25 cellular contexts compared by ENCODE assay signal in the genomic region with DNA sequence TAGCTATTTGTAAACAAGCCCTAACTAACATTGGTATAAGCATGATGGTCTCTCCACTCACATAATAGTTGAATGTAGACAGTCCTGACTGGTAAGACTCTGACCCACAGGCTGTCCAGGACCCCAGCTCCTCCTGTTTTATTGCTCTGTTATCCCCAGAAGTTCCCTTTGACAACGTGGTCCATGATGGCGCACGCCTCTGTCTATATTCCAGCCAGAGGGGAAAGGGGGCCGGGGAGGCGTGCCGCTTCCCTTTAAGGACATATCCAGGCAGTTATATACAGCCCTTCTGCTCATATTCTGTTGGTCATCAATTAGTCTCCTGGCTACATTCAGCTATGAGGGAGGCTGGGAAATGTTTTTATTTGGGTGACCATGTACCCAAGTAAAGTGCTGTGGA. TPM values are rescaled to one million over a fixed set of nuclear protein-coding genes. Genes with fewer than 3 reads are reported as not detected.
A peak's percentile ranks its signal among the peaks of the same experiment; 100 is the strongest.
DNase-seq lines count a peak whose midpoint lies in the region; ATAC-seq, FAIRE-seq and TF ChIP-seq lines count a peak whose summit lies in the region.
"Had no signal": no experiment of that assay in that cellular context is flagged by ENCODE, and none has a peak within 500 bp of the region (broad histone marks: within the 10 kb centered on the region; RNA-seq: fewer than 3 reads in every experiment).

No MANE protein-coding gene starts in this region.

- H3K9me3 ChIP-seq in right atrium auricular region, result no peaks in the 10 kb centered on the region
- H3K9me3 ChIP-seq in endothelial cell of umbilical vein (replicated peaks; ENCODE audit: control insufficient read depth, insufficient read depth, low read length), result no peaks in the 10 kb centered on the region
- H3K9me3 ChIP-seq in neutrophil, result no peaks in the 10 kb centered on the region

- H3K27ac ChIP-seq in right atrium auricular region (peak overlapping the region; percentile 88 to 93), endothelial cell of umbilical vein (ENCODE audit: insufficient read depth, low read depth, low read length) (peak overlapping the region; percentile 36), neutrophil (peak overlapping the region; percentile 88)
- H3K27ac ChIP-seq: BLaER1, HL-60, KMS-11, RWPE1 had no signal

- POLR2A ChIA-PET in endothelial cell of umbilical vein (lab: Charles Lee), result no interaction called here

- CTCF ChIA-PET in endothelial cell of umbilical vein (lab: Charles Lee), result interaction anchor here (0.7 to 19.5 kb wide), 16 partner anchors 8 to 160 kb away, joined by 3 to 670 read pairs (median 10); a partner anchor contains a TSS

- DNase-seq in right atrium auricular region (ENCODE audit: low spot score) (peak; percentile 18), Right ventricle myocardium superior (no peak), endothelial cell of umbilical vein (ENCODE audit: low read depth, low spot score) (peak; percentile 25), ureter (ENCODE audit: low spot score) (peak; percentile 15), DMS153 (lab: John Stamatoyannopoulos, UW) (no peak), iPS-NIHi7 (ENCODE audit: extremely low spot score) (no peak)
- DNase-seq: CD4-positive, CD25-positive, alpha-beta regulatory T cell; MM.1S; NCI-H1092; NCI-H1417 treated with DMSO at 0.1 percent for 48 hours; NCI-H1694 treated with DMSO at 0.1 percent for 48 hours; NCI-H2081; NCI-H2171; NCI-H226; NCI-H510A; SIG-M5 had no signal

- FAIRE-seq in endothelial cell of umbilical vein (lab: Jason Lieb, UNC), result no peak
- FAIRE-seq: A204.1, H54 had no signal

- TF ChIP-seq CTCF in right atrium auricular region (IDR thresholded peaks at IDR 0.05) (no peak), endothelial cell of umbilical vein (IDR thresholded peaks at IDR 0.05; ENCODE audit: extremely low read depth in 1 of 2, insufficient read depth in 1 of 2, low read depth in 1 of 2, low read length in 2 of 2) (no peak), neutrophil (IDR thresholded peaks at IDR 0.05) (no peak)

- no peaks in the 10 kb centered on the region for H4K20me1 ChIP-seq in endothelial cell of umbilical vein (replicated peaks; ENCODE audit: control insufficient read depth, extremely low read depth, insufficient read depth, low read length)
- H4K20me1 ChIP-seq: BLaER1 had no signal

- no peaks in the 10 kb centered on the region for H3K9me1 ChIP-seq in endothelial cell of umbilical vein (replicated peaks; ENCODE audit: control insufficient read depth, extremely low read depth, insufficient read depth, low read length)

- no peak overlapping the region for H3K4me3 ChIP-seq in right atrium auricular region
- H3K4me3 ChIP-seq in endothelial cell of umbilical vein (replicated peaks in 1 of 3; ENCODE audit: insufficient read depth in 1 of 3, low read depth in 1 of 3, low read length in 3 of 3), result no peak overlapping the region
- H3K4me3 ChIP-seq in neutrophil (ENCODE audit: low read depth in 1 of 2, low read length in 1 of 2), result no peak overlapping the region
- H3K4me3 ChIP-seq: BLaER1 had no signal

- BruUV-seq in endothelial cell of umbilical vein (replicated peaks; lab: Mats Ljungman, UMichigan), result TSS peak; percentile 57

- no peak for TF ChIP-seq POLR2A in endothelial cell of umbilical vein (IDR thresholded peaks at IDR 0.05; ENCODE audit: low read depth, low read length)

- H3K36me3 ChIP-seq in right atrium auricular region (no peaks in the 10 kb centered on the region), endothelial cell of umbilical vein (ENCODE audit: control insufficient read depth in 2 of 2, extremely low read depth in 1 of 2, insufficient read depth in 2 of 2, low read length in 2 of 2) (no peaks in the 10 kb centered on the region), neutrophil (peaks cover 85% of the 10 kb centered on the region)
- H3K36me3 ChIP-seq: BLaER1 had no signal

- no peaks in the 10 kb centered on the region for H3K79me2 ChIP-seq in endothelial cell of umbilical vein (ENCODE audit: control insufficient read depth, insufficient read depth, low read length)

- peaks cover 0 to 82% of the 10 kb centered on the region in 2 donors for H3K4me1 ChIP-seq in right atrium auricular region
- H3K4me1 ChIP-seq in endothelial cell of umbilical vein (ENCODE audit: control insufficient read depth, extremely low read depth, insufficient read depth, low read length), result peaks cover 59% of the 10 kb centered on the region
- peaks cover 91 to 100% of the 10 kb centered on the region in 2 experiments for H3K4me1 ChIP-seq in neutrophil (ENCODE audit: control insufficient read depth in 1 of 2, insufficient read depth in 1 of 2, low read depth in 1 of 2, low read length in 1 of 2)

- ATAC-seq in Right ventricle myocardium superior (ENCODE audit: poor library complexity) (no peak), HG03354 (IDR thresholded peaks at IDR 0.05; ENCODE audit: poor library complexity, severe bottlenecking, unreplicated experiment) (no peak)
- ATAC-seq: Panc1 had no signal

- no peak overlapping the region for H3K9ac ChIP-seq in endothelial cell of umbilical vein (replicated peaks; ENCODE audit: extremely low read depth, insufficient read depth, low read length)
- H3K9ac ChIP-seq: BLaER1, KMS-11 had no signal

- dilution Hi-C loops in endothelial cell of umbilical vein (cut with MboI; ENCODE audit: extremely low pct_ligation_motif_present, low sequenced_read_pairs), result no loop called here

- H3K4me2 ChIP-seq in endothelial cell of umbilical vein (ENCODE audit: insufficient read depth, low read length), result no peak overlapping the region
- H3K4me2 ChIP-seq: BLaER1, KMS-11 had no signal

- no peaks in the 10 kb centered on the region for H3K27me3 ChIP-seq in right atrium auricular region
- no peaks in the 10 kb centered on the region for H3K27me3 ChIP-seq in endothelial cell of umbilical vein (ENCODE audit: control insufficient read depth in 2 of 2, insufficient read depth in 2 of 2, low read length in 2 of 2)
- no peaks in the 10 kb centered on the region for H3K27me3 ChIP-seq in neutrophil

- H2AFZ ChIP-seq in endothelial cell of umbilical vein (ENCODE audit: low read depth, low read length), result no peak overlapping the region

- intact Hi-C loops in Right ventricle myocardium superior (cut with DNase I) (no loop called here), endothelial cell of umbilical vein (cut with micrococcal nuclease) (loop anchor here (1.0 kb wide), 1 partner anchor 44 kb away; no protein-coding TSS in a partner anchor)

TF ChIP-seq in endothelial cell of umbilical vein, 7 proteins besides CTCF, POLR2A, EP300 and RAD21:
- TF ChIP-seq FOS (IDR thresholded peaks at IDR 0.05; ENCODE audit: borderline replicate concordance, insufficient read depth, low read length) (no peak), POLR2AphosphoS5 (IDR thresholded peaks at IDR 0.05; ENCODE audit: insufficient read depth, low read depth, low read length) (no peak), JUN (IDR thresholded peaks at IDR 0.05; ENCODE audit: borderline replicate concordance, insufficient read depth, insufficient read length, low read depth) (no peak), MYC (IDR thresholded peaks at IDR 0.05; ENCODE audit: low read depth, low read length) (no peak), GATA2 (IDR thresholded peaks at IDR 0.05; ENCODE audit: insufficient read depth, insufficient read length, low read depth, low read length) (no peak), EZH2 (IDR thresholded peaks at IDR 0.05; ENCODE audit: borderline replicate concordance, low read depth, low read length, severe bottlenecking) (no peak)
- TF ChIP-seq, protein P1, sequence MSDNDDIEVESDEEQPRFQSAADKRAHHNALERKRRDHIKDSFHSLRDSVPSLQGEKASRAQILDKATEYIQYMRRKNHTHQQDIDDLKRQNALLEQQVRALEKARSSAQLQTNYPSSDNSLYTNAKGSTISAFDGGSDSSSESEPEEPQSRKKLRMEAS (IDR thresholded peaks at IDR 0.05; ENCODE audit: insufficient read depth, insufficient read length), result no peak

RNA-seq across cellular contexts. Expression of a gene that starts 6.7 kb away (rescaled TPM):
- total RNA-seq in right atrium auricular region, result 10 to 100 TPM; 31.3 to 52.1 TPM
- 45.8 TPM for total RNA-seq in Right ventricle myocardium superior
- total RNA-seq in endothelial cell of umbilical vein, result 134 and 152 TPM in 2 replicates
- polyA plus RNA-seq in endothelial cell of umbilical vein, result 50.9 and 53.5 TPM in 2 replicates
- polyA plus RNA-seq in endothelial cell of umbilical vein (2011; cell fraction: cytosol; rRNA removed), result 49.0 and 50.6 TPM in 2 replicates
- polyA plus RNA-seq in endothelial cell of umbilical vein (2011; cell fraction: nucleus; rRNA removed), result 84.1 and 102 TPM in 2 replicates
- polyA plus RNA-seq in endothelial cell of umbilical vein (2012), result 29.9 and 46.0 TPM in 2 replicates
- polyA minus RNA-seq in endothelial cell of umbilical vein, result 111 and 117 TPM in 2 replicates
- polyA minus RNA-seq in endothelial cell of umbilical vein (2011; cell fraction: cytosol; rRNA and poly(A)+ RNA removed), result 0.72 TPM
- polyA minus RNA-seq in endothelial cell of umbilical vein (2011; cell fraction: nucleus; rRNA and poly(A)+ RNA removed), result 62.9 and 88.7 TPM in 2 replicates
- 15.2 TPM for total RNA-seq in ureter

Comparison
In these comparisons a context has a peak if more than half of its experiments do, and no peak if none do; other contexts are left out.
1. DNase-seq: peak in right atrium auricular region (single experiment), endothelial cell of umbilical vein (single experiment) and ureter (single experiment); none in Right ventricle myocardium superior (single experiment), DMS153 (single experiment) and iPS-NIHi7 (single experiment).
2. H3K27ac ChIP-seq: peak in every context shown above with its lines; median percentile 90 in right atrium auricular region; 88 in neutrophil; 36 in endothelial cell of umbilical vein.